In genomic region chr6:7328159-7328713, GRCh38 we compare ENCODE assay signal across 1 cellular context.
TF ChIP-seq lines count a peak whose summit lies in the region.

No MANE protein-coding gene starts in this region.

TF ChIP-seq in K562, 482 proteins besides CTCF, POLR2A, EP300 and RAD21 (continued from another document):
- TF ChIP-seq MGA (IDR thresholded peaks at IDR 0.05) (peak; percentile 54), CREB1 (IDR thresholded peaks at IDR 0.05) (peak; percentile 75), CREB1 (CRISPR knock-in tag; IDR thresholded peaks at IDR 0.05) (peak; percentile 76; the same call in 1 of the 2 replicates), SMAD1 (IDR thresholded peaks at IDR 0.05; ENCODE audit: low read depth, low read length, partially characterized antibody) (no peak), MAFF (IDR thresholded peaks at IDR 0.05; ENCODE audit: low read length) (peak; percentile 28; the same call in 1 of the 2 replicates), HES1 (IDR thresholded peaks at IDR 0.05; ENCODE audit: low read depth) (no peak), MAFK (IDR thresholded peaks at IDR 0.05; ENCODE audit: low read length) (peak; percentile 32; the same call in 1 of the 2 replicates), ZNF384 (IDR thresholded peaks at IDR 0.05; ENCODE audit: low read depth, low read length) (no peak), JUND (IDR thresholded peaks at IDR 0.05; ENCODE audit: borderline replicate concordance, low read depth, low read length) (peak; percentile 56; the same call in 1 of the 2 replicates), JUND (tag; IDR thresholded peaks at IDR 0.05; ENCODE audit: borderline replicate concordance, low read depth, low read length) (no peak), ATF1 (CRISPR knock-in tag; IDR thresholded peaks at IDR 0.05) (no peak), ATF1 (tag; IDR thresholded peaks at IDR 0.05) (peak; percentile 69), ZNF592 (IDR thresholded peaks at IDR 0.05) (peak; percentile 56; the same call in 1 of the 2 replicates), NFE2 (IDR thresholded peaks at IDR 0.05; ENCODE audit: low read depth) (peak; percentile 70), SPI1 (IDR thresholded peaks at IDR 0.05; ENCODE audit: borderline replicate concordance, low read depth, low read length) (no peak)
